ENCODE assay signal across 8 cellular contexts in the genomic region with DNA sequence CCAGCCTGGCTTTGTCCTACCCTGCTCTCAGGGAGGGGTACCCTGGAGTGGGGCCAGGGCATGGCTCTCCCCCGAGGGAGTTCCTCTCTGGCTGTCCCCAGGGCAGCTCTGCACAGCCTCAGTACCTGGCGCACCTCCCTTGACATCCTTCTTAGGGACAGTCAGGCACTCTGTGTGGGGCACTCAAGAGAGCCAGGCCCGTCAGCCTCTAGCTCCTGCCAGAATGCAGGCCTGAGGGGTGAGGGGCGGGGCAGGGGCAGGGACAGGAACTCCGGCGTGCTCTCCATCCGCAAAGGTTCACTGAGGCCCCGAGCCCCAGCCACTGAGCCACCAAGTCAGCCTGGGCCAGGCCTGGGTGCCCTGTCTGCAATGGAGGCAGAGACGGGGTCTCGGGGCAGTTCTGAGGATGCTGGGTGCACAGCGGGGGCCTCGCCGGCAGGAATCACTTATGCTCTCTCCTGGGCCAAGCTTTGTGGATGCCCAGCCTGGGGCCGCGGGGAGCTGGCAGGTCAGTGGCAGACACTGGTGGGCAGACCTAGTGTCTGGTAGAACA. TPM values are rescaled to one million over a fixed set of nuclear protein-coding genes. Genes with fewer than 3 reads are reported as not detected.
A peak's percentile ranks its signal among the peaks of the same experiment; 100 is the strongest.
DNase-seq lines count a peak whose midpoint lies in the region; ATAC-seq, FAIRE-seq and TF ChIP-seq lines count a peak whose summit lies in the region.

No MANE protein-coding gene starts in this region.

- intact Hi-C loops in colonic mucosa (cut with DNase I) (no loop called here), ovary (cut with DNase I) (no loop called here)

- peak overlapping the region; percentile 77 for H3K27ac ChIP-seq in colonic mucosa
- H3K27ac ChIP-seq in ovary, result peak overlapping the region in 1 of 2 donors; percentile 44

- TF ChIP-seq EP300 in ovary (IDR thresholded peaks at IDR 0.05), result no peak

- no peak for TF ChIP-seq CTCF in colonic mucosa (IDR thresholded peaks at IDR 0.05)
- TF ChIP-seq CTCF in ovary (IDR thresholded peaks at IDR 0.05), result no peak

- 39 to 45% (median 43%) methylated on average over 13 to 15 of the region's 15 CpGs for WGBS in ovary, 3 donors

- H3K9ac ChIP-seq in colonic mucosa (ENCODE audit: low read depth in 2 of 2, low read length in 2 of 2), result peak overlapping the region; percentile 51 to 58

- no peak for FAIRE-seq in GM12892 (lab: Jason Lieb, UNC)

- H3K9me3 ChIP-seq in colonic mucosa (no peaks in the 10 kb centered on the region), ovary (no peaks in the 10 kb centered on the region)

- H3K4me3 ChIP-seq in colonic mucosa (peak overlapping the region; percentile 24), ovary (no peak overlapping the region)

- DNase-seq in activated gamma-delta T cell (lab: John Stamatoyannopoulos, UW), result peak; percentile 56
- DNase-seq in activated gamma-delta T cell treated with Interleukin-2 at 50 U/mL for 16 hours, result no peak
- DNase-seq in colonic mucosa, result no peak
- DNase-seq in ovary, result peak in 4 of 5 donors; percentile 19 to 49 (median 38)
- no peak for DNase-seq in GM12892 (ENCODE audit: insufficient read length)
- no peak for DNase-seq in iPS-NIHi11 (ENCODE audit: low spot score)
- DNase-seq in foreskin melanocyte, result no peak

- ATAC-seq in HG03457 (IDR thresholded peaks at IDR 0.05; ENCODE audit: unreplicated experiment), result peak; percentile 12

- H3K4me1 ChIP-seq in colonic mucosa (peaks cover 7% of the 10 kb centered on the region), ovary (ENCODE audit: insufficient read depth) (peaks cover 16% of the 10 kb centered on the region)

- H3K27me3 ChIP-seq in colonic mucosa, result no peaks in the 10 kb centered on the region
- H3K27me3 ChIP-seq in ovary, result no peaks in the 10 kb centered on the region

- TF ChIP-seq POLR2A in ovary (IDR thresholded peaks at IDR 0.05) (no peak), GM12892 (IDR thresholded peaks at IDR 0.05; ENCODE audit: low read depth, low read length) (no peak)

- H3K36me3 ChIP-seq in colonic mucosa (no peaks in the 10 kb centered on the region), ovary (no peaks in the 10 kb centered on the region)

RNA-seq across cellular contexts. Expression of a gene that starts 10.1 kb away (rescaled TPM):
- total RNA-seq in colonic mucosa, result 10 to 100 TPM; 11.1 to 16.5 TPM
- 10 to 100 TPM in 6 of 7 donors, 1 to 10 TPM in 1; 8.2 to 38.7 (median 29.1) TPM for total RNA-seq in ovary
- 10 to 100 TPM in 1 of 2 donors, 1 to 10 TPM in 1; 7.6 to 16.5 TPM for polyA plus RNA-seq in ovary
- 15.9 TPM for polyA plus RNA-seq in GM12892 (2012; ENCODE audit: missing spikeins)

Comparison
In these comparisons a context has a peak if more than half of its experiments do, and no peak if none do; other contexts are left out.
1. DNase-seq: peak in activated gamma-delta T cell (single experiment) and ovary (4 of 5); none in activated gamma-delta T cell treated with Interleukin-2 at 50 U/mL for 16 hours (single experiment), colonic mucosa (single experiment), GM12892 (single experiment), iPS-NIHi11 (single experiment) and foreskin melanocyte (single experiment).